ENCODE assay signal across 9 cellular contexts in genomic region chr1:224700915-224701531, GRCh38.
DNase-seq lines count a peak whose midpoint lies in the region; ATAC-seq and TF ChIP-seq lines count a peak whose summit lies in the region.
"Had no signal": no experiment of that assay in that cellular context is flagged by ENCODE, and none has a peak within 500 bp of the region (broad histone marks: within the 10 kb centered on the region; RNA-seq: fewer than 3 reads in every experiment).

No MANE protein-coding gene starts in this region.

- intact Hi-C loops in CD4-positive, alpha-beta T cell (cut with DNase I, micrococcal nuclease) = no loop called here

- DNase-seq in HCEC 1CT (peak; percentile 47), RPMI8226 (peak; percentile 41), left kidney (ENCODE audit: low read depth, low spot score) (peak; percentile 41), SW 1271 (lab: John Stamatoyannopoulos, UW) (no peak)
- DNase-seq in activated naive CD4-positive, alpha-beta T cell treated with Interleukin-2 at 50 U/mL for 16 hours = no peak
- no peak for DNase-seq in activated CD4-positive, alpha-beta memory T cell treated with anti-CD3 and anti-CD28 coated beads, Interleukin-2, amount 10 ng/mL, durations not matched to agents 7 days and 5 days
- no peak for DNase-seq in CD4-positive, alpha-beta T cell
- DNase-seq: SIG-M5 had no signal

- H3K36me3 Mint-ChIP-seq in activated CD4-positive, alpha-beta memory T cell treated with anti-CD3 and anti-CD28 coated beads, Interleukin-2, amount 10 ng/mL, durations not matched to agents 7 days and 5 days (ENCODE audit: low read depth) = no peaks in the 10 kb centered on the region
- H3K36me3 Mint-ChIP-seq in CD4-positive, alpha-beta T cell (ENCODE audit: low read depth) = no peaks in the 10 kb centered on the region

- no peak overlapping the region for H3K27ac ChIP-seq in CD4-positive, alpha-beta T cell (ENCODE audit: low read depth, low read length)

- H3K4me3 Mint-ChIP-seq in activated CD4-positive, alpha-beta memory T cell treated with anti-CD3 and anti-CD28 coated beads, Interleukin-2, amount 10 ng/mL, durations not matched to agents 7 days and 5 days = no peak overlapping the region
- H3K4me3 Mint-ChIP-seq in CD4-positive, alpha-beta T cell = no peak overlapping the region

- CTCF ChIA-PET in activated CD4-positive, alpha-beta memory T cell treated with anti-CD3 and anti-CD28 coated beads, Interleukin-2, amount 10 ng/mL, durations not matched to agents 7 days and 5 days (lab: Charles Lee) = interaction anchor here (0.6 to 1.9 kb wide), 7 partner anchors 9 to 222 kb away, joined by 3 to 13 read pairs (median 4); no protein-coding TSS in a partner anchor
- CTCF ChIA-PET in CD4-positive, alpha-beta T cell (lab: Charles Lee) = no interaction called here

- H3K27ac Mint-ChIP-seq in activated CD4-positive, alpha-beta memory T cell treated with anti-CD3 and anti-CD28 coated beads, Interleukin-2, amount 10 ng/mL, durations not matched to agents 7 days and 5 days = no peak overlapping the region
- no peak overlapping the region for H3K27ac Mint-ChIP-seq in CD4-positive, alpha-beta T cell

- TF ChIP-seq CTCF in GM12874 (IDR thresholded peaks at IDR 0.05; ENCODE audit: insufficient read depth, low read depth, low read length) = peak; percentile 59
- no peak for TF ChIP-seq CTCF in CD4-positive, alpha-beta T cell (IDR thresholded peaks at IDR 0.05)

- no peaks in the 10 kb centered on the region for H3K9me3 Mint-ChIP-seq in activated CD4-positive, alpha-beta memory T cell treated with anti-CD3 and anti-CD28 coated beads, Interleukin-2, amount 10 ng/mL, durations not matched to agents 7 days and 5 days
- no peaks in the 10 kb centered on the region for H3K9me3 Mint-ChIP-seq in CD4-positive, alpha-beta T cell

- H3K27me3 ChIP-seq in CD4-positive, alpha-beta T cell (ENCODE audit: control insufficient read depth, insufficient read depth, low read length) = no peaks in the 10 kb centered on the region

- POLR2A ChIA-PET in activated CD4-positive, alpha-beta memory T cell treated with anti-CD3 and anti-CD28 coated beads, Interleukin-2, amount 10 ng/mL, durations not matched to agents 7 days and 5 days (lab: Charles Lee) = no interaction called here
- POLR2A ChIA-PET in CD4-positive, alpha-beta T cell (lab: Charles Lee) = no interaction called here

- no peak for ATAC-seq in CD4-positive, alpha-beta T cell (ENCODE audit: poor library complexity)

- H3K27me3 Mint-ChIP-seq in activated CD4-positive, alpha-beta memory T cell treated with anti-CD3 and anti-CD28 coated beads, Interleukin-2, amount 10 ng/mL, durations not matched to agents 7 days and 5 days = peaks cover 4% of the 10 kb centered on the region
- H3K27me3 Mint-ChIP-seq in CD4-positive, alpha-beta T cell = no peaks in the 10 kb centered on the region

- H3K9me3 ChIP-seq in CD4-positive, alpha-beta T cell (ENCODE audit: control insufficient read depth, low read length) = no peaks in the 10 kb centered on the region

- H3K4me1 Mint-ChIP-seq in activated CD4-positive, alpha-beta memory T cell treated with anti-CD3 and anti-CD28 coated beads, Interleukin-2, amount 10 ng/mL, durations not matched to agents 7 days and 5 days = no peaks in the 10 kb centered on the region
- H3K4me1 Mint-ChIP-seq in CD4-positive, alpha-beta T cell (ENCODE audit: low read depth) = no peaks in the 10 kb centered on the region

Comparison
In these comparisons a context has a peak if more than half of its experiments do, and no peak if none do; other contexts are left out.
1. DNase-seq: peak in HCEC 1CT (single experiment), RPMI8226 (single experiment) and left kidney (single experiment); none in activated naive CD4-positive, alpha-beta T cell treated with Interleukin-2 at 50 U/mL for 16 hours (single experiment), SW 1271 (0 of 2), activated CD4-positive, alpha-beta memory T cell treated with anti-CD3 and anti-CD28 coated beads, Interleukin-2, amount 10 ng/mL, durations not matched to agents 7 days and 5 days (single experiment) and CD4-positive, alpha-beta T cell (0 of 10).